1 cellular context compared by ENCODE assay signal in the genomic region with DNA sequence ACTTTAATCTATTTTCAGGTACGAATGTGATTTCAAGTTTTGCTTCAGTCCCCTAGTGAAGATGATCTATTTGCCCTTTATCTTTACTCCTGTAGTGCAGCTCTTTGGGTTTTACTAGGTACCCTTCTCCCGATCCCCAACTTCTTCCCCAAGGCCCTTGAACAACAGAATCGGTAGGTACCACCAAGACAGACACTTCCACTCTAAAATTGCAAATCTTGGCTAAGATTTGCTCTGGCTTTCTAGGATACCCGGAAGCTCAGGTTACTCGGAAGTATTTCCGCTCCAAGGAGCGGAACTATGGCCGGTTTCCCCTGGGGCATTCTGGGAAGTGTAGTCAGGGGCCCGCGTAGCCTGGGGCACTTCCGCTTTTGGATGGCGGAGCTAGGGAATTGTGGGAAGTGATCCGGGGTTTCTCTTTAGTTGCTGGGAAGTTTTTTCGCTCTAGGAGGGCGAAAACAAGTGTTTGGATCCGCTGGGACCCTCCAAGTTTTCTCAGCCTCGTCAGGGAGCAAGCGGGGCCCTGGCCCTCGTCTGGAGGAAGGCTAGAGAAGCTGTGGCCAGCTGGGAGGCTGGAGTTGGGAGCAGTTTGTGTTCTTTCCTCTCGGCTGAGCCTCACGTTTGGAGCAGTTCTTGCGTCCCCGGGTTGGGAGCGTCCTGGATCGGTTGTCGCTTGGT.
TF ChIP-seq lines count a peak whose summit lies in the region.

No MANE protein-coding gene starts in this region.

TF ChIP-seq in GM12878, 131 proteins besides CTCF, POLR2A, EP300 and RAD21 (continued from another document and continues in another):
- TF ChIP-seq, protein P1, sequence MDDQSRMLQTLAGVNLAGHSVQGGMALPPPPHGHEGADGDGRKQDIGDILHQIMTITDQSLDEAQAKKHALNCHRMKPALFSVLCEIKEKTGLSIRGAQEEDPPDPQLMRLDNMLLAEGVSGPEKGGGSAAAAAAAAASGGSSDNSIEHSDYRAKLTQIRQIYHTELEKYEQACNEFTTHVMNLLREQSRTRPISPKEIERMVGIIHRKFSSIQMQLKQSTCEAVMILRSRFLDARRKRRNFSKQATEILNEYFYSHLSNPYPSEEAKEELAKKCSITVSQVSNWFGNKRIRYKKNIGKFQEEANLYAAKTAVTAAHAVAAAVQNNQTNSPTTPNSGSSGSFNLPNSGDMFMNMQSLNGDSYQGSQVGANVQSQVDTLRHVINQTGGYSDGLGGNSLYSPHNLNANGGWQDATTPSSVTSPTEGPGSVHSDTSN (IDR thresholded peaks at IDR 0.05; ENCODE audit: insufficient replicate concordance, low read depth, low read length) = no peak
- TF ChIP-seq SIX5 (IDR thresholded peaks at IDR 0.05; ENCODE audit: low read depth, low read length, severe bottlenecking) (peak; percentile 89), NR2C2 (IDR thresholded peaks at IDR 0.05; ENCODE audit: borderline replicate concordance, control insufficient read depth, insufficient read length, low read depth) (no peak), HDAC6 (IDR thresholded peaks at IDR 0.05; ENCODE audit: unreplicated experiment) (no peak), KDM1A (IDR thresholded peaks at IDR 0.05; ENCODE audit: borderline replicate concordance) (no peak), EED (IDR thresholded peaks at IDR 0.05; ENCODE audit: low read depth) (peak; percentile 82), CREB1 (IDR thresholded peaks at IDR 0.05; ENCODE audit: low read depth) (0 out of 2 replicates have a peak, but pooled peaks have one; percentile 67), TAF1 (IDR thresholded peaks at IDR 0.05; ENCODE audit: borderline replicate concordance, low read depth, low read length) (peak; percentile 58; the same call in 1 of the 2 replicates), NFIC (IDR thresholded peaks at IDR 0.05; ENCODE audit: low read depth, low read length) (peak; percentile 37; the same call in 1 of the 2 replicates), EZH2 (IDR thresholded peaks at IDR 0.05; ENCODE audit: borderline replicate concordance, control insufficient read depth, low read depth, low read length) (no peak), HDAC2 (IDR thresholded peaks at IDR 0.05) (no peak), GABPA (IDR thresholded peaks at IDR 0.05; ENCODE audit: low read depth) (peak; percentile 99), STAT3 (IDR thresholded peaks at IDR 0.05; ENCODE audit: low read depth, low read length) (no peak), FOXM1 (IDR thresholded peaks at IDR 0.05; ENCODE audit: low read depth, low read length) (no peak), SREBF2 (IDR thresholded peaks at IDR 0.05; ENCODE audit: low read length) (no peak), ZNF207 (IDR thresholded peaks at IDR 0.05; ENCODE audit: borderline replicate concordance) (peak; percentile 80; the same call in 1 of the 2 replicates), ZNF217 (IDR thresholded peaks at IDR 0.05) (no peak), ZZZ3 (IDR thresholded peaks at IDR 0.05; ENCODE audit: control insufficient read depth, insufficient read length, low read depth) (no peak), MXI1 (IDR thresholded peaks at IDR 0.05; ENCODE audit: low read depth, low read length) (no peak), CHD1 (IDR thresholded peaks at IDR 0.05; ENCODE audit: low read depth, low read length) (no peak), PAX5 (IDR thresholded peaks at IDR 0.05; ENCODE audit: borderline replicate concordance, low read depth, low read length) (peak; percentile 99), SIN3A (IDR thresholded peaks at IDR 0.05; ENCODE audit: low read depth, low read length) (peak; percentile 36; the same call in 1 of the 2 replicates), RFX5 (IDR thresholded peaks at IDR 0.05; ENCODE audit: low read depth, low read length) (no peak), SPI1 (IDR thresholded peaks at IDR 0.05; ENCODE audit: borderline replicate concordance, insufficient read depth, low read depth, low read length) (peak; percentile 97), MYB (IDR thresholded peaks at IDR 0.05; ENCODE audit: borderline replicate concordance, low read depth, low read length) (no peak), RCOR1 (conservative IDR thresholded peaks at IDR 0.05; ENCODE audit: low read depth, low read length) (no peak), POLR2AphosphoS5 (IDR thresholded peaks at IDR 0.05; ENCODE audit: low read length) (peak; percentile 70), RELA (IDR thresholded peaks at IDR 0.05; ENCODE audit: borderline replicate concordance, partially characterized antibody) (peak; percentile 25), NFXL1 (IDR thresholded peaks at IDR 0.05; ENCODE audit: borderline replicate concordance) (no peak), EGR1 (IDR thresholded peaks at IDR 0.05; ENCODE audit: borderline replicate concordance in 1 of 2, low read depth in 2 of 2, low read length in 2 of 2) (no peak), SP1 (IDR thresholded peaks at IDR 0.05; ENCODE audit: low read depth, low read length) (no peak), NR2C1 (IDR thresholded peaks at IDR 0.05) (peak; percentile 94), WRNIP1 (IDR thresholded peaks at IDR 0.05; ENCODE audit: borderline replicate concordance, low read depth, low read length) (no peak), ZNF622 (IDR thresholded peaks at IDR 0.05) (no peak), SMARCA5 (IDR thresholded peaks at IDR 0.05) (no peak), ZNF24 (IDR thresholded peaks at IDR 0.05) (no peak)
- TF ChIP-seq, protein P2, sequence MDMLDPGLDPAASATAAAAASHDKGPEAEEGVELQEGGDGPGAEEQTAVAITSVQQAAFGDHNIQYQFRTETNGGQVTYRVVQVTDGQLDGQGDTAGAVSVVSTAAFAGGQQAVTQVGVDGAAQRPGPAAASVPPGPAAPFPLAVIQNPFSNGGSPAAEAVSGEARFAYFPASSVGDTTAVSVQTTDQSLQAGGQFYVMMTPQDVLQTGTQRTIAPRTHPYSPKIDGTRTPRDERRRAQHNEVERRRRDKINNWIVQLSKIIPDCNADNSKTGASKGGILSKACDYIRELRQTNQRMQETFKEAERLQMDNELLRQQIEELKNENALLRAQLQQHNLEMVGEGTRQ (IDR thresholded peaks at IDR 0.05; ENCODE audit: borderline replicate concordance, low read depth, low read length) = no peak
- TF ChIP-seq, protein P3, sequence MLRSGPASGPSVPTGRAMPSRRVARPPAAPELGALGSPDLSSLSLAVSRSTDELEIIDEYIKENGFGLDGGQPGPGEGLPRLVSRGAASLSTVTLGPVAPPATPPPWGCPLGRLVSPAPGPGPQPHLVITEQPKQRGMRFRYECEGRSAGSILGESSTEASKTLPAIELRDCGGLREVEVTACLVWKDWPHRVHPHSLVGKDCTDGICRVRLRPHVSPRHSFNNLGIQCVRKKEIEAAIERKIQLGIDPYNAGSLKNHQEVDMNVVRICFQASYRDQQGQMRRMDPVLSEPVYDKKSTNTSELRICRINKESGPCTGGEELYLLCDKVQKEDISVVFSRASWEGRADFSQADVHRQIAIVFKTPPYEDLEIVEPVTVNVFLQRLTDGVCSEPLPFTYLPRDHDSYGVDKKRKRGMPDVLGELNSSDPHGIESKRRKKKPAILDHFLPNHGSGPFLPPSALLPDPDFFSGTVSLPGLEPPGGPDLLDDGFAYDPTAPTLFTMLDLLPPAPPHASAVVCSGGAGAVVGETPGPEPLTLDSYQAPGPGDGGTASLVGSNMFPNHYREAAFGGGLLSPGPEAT (IDR thresholded peaks at IDR 0.05; ENCODE audit: low read depth) = peak; percentile 66; the same call in 1 of the 2 replicates
- TF ChIP-seq, protein P4, sequence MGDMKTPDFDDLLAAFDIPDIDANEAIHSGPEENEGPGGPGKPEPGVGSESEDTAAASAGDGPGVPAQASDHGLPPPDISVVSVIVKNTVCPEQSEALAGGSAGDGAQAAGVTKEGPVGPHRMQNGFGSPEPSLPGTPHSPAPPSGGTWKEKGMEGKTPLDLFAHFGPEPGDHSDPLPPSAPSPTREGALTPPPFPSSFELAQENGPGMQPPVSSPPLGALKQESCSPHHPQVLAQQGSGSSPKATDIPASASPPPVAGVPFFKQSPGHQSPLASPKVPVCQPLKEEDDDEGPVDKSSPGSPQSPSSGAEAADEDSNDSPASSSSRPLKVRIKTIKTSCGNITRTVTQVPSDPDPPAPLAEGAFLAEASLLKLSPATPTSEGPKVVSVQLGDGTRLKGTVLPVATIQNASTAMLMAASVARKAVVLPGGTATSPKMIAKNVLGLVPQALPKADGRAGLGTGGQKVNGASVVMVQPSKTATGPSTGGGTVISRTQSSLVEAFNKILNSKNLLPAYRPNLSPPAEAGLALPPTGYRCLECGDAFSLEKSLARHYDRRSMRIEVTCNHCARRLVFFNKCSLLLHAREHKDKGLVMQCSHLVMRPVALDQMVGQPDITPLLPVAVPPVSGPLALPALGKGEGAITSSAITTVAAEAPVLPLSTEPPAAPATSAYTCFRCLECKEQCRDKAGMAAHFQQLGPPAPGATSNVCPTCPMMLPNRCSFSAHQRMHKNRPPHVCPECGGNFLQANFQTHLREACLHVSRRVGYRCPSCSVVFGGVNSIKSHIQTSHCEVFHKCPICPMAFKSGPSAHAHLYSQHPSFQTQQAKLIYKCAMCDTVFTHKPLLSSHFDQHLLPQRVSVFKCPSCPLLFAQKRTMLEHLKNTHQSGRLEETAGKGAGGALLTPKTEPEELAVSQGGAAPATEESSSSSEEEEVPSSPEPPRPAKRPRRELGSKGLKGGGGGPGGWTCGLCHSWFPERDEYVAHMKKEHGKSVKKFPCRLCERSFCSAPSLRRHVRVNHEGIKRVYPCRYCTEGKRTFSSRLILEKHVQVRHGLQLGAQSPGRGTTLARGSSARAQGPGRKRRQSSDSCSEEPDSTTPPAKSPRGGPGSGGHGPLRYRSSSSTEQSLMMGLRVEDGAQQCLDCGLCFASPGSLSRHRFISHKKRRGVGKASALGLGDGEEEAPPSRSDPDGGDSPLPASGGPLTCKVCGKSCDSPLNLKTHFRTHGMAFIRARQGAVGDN (IDR thresholded peaks at IDR 0.05) = peak; percentile 54; the same call in 1 of the 2 replicates
- TF ChIP-seq, protein P5, sequence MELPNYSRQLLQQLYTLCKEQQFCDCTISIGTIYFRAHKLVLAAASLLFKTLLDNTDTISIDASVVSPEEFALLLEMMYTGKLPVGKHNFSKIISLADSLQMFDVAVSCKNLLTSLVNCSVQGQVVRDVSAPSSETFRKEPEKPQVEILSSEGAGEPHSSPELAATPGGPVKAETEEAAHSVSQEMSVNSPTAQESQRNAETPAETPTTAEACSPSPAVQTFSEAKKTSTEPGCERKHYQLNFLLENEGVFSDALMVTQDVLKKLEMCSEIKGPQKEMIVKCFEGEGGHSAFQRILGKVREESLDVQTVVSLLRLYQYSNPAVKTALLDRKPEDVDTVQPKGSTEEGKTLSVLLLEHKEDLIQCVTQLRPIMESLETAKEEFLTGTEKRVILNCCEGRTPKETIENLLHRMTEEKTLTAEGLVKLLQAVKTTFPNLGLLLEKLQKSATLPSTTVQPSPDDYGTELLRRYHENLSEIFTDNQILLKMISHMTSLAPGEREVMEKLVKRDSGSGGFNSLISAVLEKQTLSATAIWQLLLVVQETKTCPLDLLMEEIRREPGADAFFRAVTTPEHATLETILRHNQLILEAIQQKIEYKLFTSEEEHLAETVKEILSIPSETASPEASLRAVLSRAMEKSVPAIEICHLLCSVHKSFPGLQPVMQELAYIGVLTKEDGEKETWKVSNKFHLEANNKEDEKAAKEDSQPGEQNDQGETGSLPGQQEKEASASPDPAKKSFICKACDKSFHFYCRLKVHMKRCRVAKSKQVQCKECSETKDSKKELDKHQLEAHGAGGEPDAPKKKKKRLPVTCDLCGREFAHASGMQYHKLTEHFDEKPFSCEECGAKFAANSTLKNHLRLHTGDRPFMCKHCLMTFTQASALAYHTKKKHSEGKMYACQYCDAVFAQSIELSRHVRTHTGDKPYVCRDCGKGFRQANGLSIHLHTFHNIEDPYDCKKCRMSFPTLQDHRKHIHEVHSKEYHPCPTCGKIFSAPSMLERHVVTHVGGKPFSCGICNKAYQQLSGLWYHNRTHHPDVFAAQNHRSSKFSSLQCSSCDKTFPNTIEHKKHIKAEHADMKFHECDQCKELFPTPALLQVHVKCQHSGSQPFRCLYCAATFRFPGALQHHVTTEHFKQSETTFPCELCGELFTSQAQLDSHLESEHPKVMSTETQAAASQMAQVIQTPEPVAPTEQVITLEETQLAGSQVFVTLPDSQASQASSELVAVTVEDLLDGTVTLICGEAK (IDR thresholded peaks at IDR 0.05; ENCODE audit: borderline replicate concordance) = peak; percentile 97
- TF ChIP-seq, protein P6, sequence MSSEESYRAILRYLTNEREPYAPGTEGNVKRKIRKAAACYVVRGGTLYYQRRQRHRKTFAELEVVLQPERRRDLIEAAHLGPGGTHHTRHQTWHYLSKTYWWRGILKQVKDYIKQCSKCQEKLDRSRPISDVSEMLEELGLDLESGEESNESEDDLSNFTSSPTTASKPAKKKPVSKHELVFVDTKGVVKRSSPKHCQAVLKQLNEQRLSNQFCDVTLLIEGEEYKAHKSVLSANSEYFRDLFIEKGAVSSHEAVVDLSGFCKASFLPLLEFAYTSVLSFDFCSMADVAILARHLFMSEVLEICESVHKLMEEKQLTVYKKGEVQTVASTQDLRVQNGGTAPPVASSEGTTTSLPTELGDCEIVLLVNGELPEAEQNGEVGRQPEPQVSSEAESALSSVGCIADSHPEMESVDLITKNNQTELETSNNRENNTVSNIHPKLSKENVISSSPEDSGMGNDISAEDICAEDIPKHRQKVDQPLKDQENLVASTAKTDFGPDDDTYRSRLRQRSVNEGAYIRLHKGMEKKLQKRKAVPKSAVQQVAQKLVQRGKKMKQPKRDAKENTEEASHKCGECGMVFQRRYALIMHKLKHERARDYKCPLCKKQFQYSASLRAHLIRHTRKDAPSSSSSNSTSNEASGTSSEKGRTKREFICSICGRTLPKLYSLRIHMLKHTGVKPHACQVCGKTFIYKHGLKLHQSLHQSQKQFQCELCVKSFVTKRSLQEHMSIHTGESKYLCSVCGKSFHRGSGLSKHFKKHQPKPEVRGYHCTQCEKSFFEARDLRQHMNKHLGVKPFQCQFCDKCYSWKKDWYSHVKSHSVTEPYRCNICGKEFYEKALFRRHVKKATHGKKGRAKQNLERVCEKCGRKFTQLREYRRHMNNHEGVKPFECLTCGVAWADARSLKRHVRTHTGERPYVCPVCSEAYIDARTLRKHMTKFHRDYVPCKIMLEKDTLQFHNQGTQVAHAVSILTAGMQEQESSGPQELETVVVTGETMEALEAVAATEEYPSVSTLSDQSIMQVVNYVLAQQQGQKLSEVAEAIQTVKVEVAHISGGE (CRISPR knock-in tag; IDR thresholded peaks at IDR 0.05) = no peak
- TF ChIP-seq, protein P7, sequence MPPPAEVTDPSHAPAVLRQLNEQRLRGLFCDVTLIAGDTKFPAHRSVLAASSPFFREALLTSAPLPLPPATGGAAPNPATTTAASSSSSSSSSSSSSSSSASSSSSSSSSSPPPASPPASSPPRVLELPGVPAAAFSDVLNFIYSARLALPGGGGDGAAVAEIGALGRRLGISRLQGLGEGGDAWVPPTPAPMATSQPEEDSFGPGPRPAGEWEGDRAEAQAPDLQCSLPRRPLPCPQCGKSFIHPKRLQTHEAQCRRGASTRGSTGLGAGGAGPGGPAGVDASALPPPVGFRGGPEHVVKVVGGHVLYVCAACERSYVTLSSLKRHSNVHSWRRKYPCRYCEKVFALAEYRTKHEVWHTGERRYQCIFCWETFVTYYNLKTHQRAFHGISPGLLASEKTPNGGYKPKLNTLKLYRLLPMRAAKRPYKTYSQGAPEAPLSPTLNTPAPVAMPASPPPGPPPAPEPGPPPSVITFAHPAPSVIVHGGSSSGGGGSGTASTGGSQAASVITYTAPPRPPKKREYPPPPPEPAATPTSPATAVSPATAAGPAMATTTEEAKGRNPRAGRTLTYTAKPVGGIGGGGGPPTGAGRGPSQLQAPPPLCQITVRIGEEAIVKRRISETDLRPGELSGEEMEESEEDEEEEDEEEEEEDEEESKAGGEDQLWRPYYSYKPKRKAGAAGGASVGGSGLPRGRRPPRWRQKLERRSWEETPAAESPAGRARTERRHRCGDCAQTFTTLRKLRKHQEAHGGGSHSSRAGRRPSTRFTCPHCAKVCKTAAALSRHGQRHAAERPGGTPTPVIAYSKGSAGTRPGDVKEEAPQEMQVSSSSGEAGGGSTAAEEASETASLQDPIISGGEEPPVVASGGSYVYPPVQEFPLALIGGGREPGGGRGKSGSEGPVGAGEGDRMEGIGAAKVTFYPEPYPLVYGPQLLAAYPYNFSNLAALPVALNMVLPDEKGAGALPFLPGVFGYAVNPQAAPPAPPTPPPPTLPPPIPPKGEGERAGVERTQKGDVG (CRISPR knock-in tag; IDR thresholded peaks at IDR 0.05) = no peak
